Comparison of ENCODE assay signal across 26 cellular contexts in the genomic region with DNA sequence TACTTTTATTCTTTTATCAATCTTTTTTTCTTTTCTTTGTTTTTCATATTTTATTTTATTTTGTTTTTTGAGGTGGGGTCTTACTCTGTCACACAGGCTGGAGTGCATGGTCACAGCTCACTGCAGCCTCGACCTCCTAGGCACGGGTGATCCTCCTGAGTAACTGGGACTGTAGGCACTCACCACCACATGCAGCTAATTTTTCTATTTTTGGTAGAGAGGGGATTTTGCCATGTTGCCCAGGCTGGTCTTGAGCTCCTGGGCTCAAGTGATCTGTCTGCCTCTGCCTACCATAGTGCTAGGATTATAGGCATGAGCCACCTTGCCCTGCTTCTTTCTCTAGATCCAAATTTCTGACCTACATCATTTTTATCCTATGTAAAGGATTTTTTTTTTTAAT.
DNase-seq lines count a peak whose midpoint lies in the region; FAIRE-seq and TF ChIP-seq lines count a peak whose summit lies in the region.
"Had no signal": no experiment of that assay in that cellular context is flagged by ENCODE, and none has a peak within 500 bp of the region (broad histone marks: within the 10 kb centered on the region; RNA-seq: fewer than 3 reads in every experiment).

No MANE protein-coding gene starts in this region.

- H3K4me2 ChIP-seq in KMS-11 = peak overlapping the region; percentile 74
- H3K4me2 ChIP-seq: SK-N-SH had no signal

- H2AFZ ChIP-seq in KMS-11 (ENCODE audit: low read depth) = no peak overlapping the region

- H3K4me3 ChIP-seq in KMS-11 (IDR thresholded peaks at IDR 0.05; ENCODE audit: insufficient read depth, low read depth, low read length) = no peak overlapping the region
- no peak overlapping the region for H3K4me3 ChIP-seq in WERI-Rb-1 (ENCODE audit: low read depth, low read length)
- H3K4me3 ChIP-seq in effector memory CD4-positive, alpha-beta T cell (ENCODE audit: insufficient read depth, low read depth, low read length, poor library complexity, severe bottlenecking) = no peak overlapping the region
- H3K4me3 ChIP-seq: breast epithelium, psoas muscle, sigmoid colon, testis had no signal

- DNase-seq in GM12891 (ENCODE audit: insufficient read length, low spot score) = no peak
- no peak for DNase-seq in GM19239 (ENCODE audit: insufficient read length, low spot score)
- no peak for DNase-seq in WERI-Rb-1
- no peak for DNase-seq in effector memory CD4-positive, alpha-beta T cell
- no peak for DNase-seq in stimulated activated CD4-positive, alpha-beta T cell treated with anti-CD3 and anti-CD28 coated beads, Interleukin-4, amount 100 ng/mL, for 4 hours
- DNase-seq in SHP77 (lab: John Stamatoyannopoulos, UW) = no peak
- DNase-seq: ACHN; activated CD4-positive, alpha-beta T cell treated with anti-CD3 and anti-CD28 coated beads for 36 hours; activated CD8-positive, alpha-beta T cell treated with anti-CD3 and anti-CD28 coated beads, Interleukin-2, amount 10 ng/mL, durations not matched to agents 7 days and 5 days; BE2C; CD8-positive, alpha-beta memory T cell; DMS53; KBM-7; kidney; naive thymus-derived CD8-positive, alpha-beta T cell; NCI-H1436 treated with DMSO at 0.1 percent for 48 hours; NCI-H510A treated with DMSO at 0.1 percent for 48 hours; nucleus accumbens; psoas muscle; sigmoid colon; SK-N-SH; stimulated activated naive CD8-positive, alpha-beta T cell treated with anti-CD3 and anti-CD28 coated beads, Interleukin-15, Interleukin-2, amounts not matched to agents 100 U/mL and 50 U/mL, for 24 hours; T-helper 17 cell; testis had no signal

- H3K79me2 ChIP-seq in KMS-11 (ENCODE audit: insufficient read depth, low read depth) = peaks cover 16% of the 10 kb centered on the region

- H4K20me1 ChIP-seq in KMS-11 (ENCODE audit: insufficient read depth) = no peaks in the 10 kb centered on the region

- H3K9me3 ChIP-seq in WERI-Rb-1 (ENCODE audit: severe bottlenecking) = no peaks in the 10 kb centered on the region
- H3K9me3 ChIP-seq in effector memory CD4-positive, alpha-beta T cell (ENCODE audit: control insufficient read depth, low read length) = no peaks in the 10 kb centered on the region
- H3K9me3 ChIP-seq: BE2C, breast epithelium, psoas muscle, sigmoid colon, SK-N-SH, testis had no signal

- H3K4me1 ChIP-seq in KMS-11 (ENCODE audit: low read depth, poor library complexity, severe bottlenecking) = peaks cover 47% of the 10 kb centered on the region
- H3K4me1 ChIP-seq in effector memory CD4-positive, alpha-beta T cell (ENCODE audit: control insufficient read depth, insufficient read depth, low read length, poor library complexity, severe bottlenecking) = peaks cover 7% of the 10 kb centered on the region
- H3K4me1 ChIP-seq: breast epithelium, psoas muscle, sigmoid colon, testis had no signal

- no peaks in the 10 kb centered on the region for H3K36me3 ChIP-seq in KMS-11 (ENCODE audit: insufficient read depth)
- no peaks in the 10 kb centered on the region for H3K36me3 ChIP-seq in WERI-Rb-1
- H3K36me3 ChIP-seq in effector memory CD4-positive, alpha-beta T cell (ENCODE audit: control insufficient read depth, insufficient read depth, low read length) = no peaks in the 10 kb centered on the region
- H3K36me3 ChIP-seq: BE2C, breast epithelium, sigmoid colon had no signal

- H3K27me3 ChIP-seq in KMS-11 (ENCODE audit: insufficient read depth, low read depth) (no peaks in the 10 kb centered on the region), WERI-Rb-1 (ENCODE audit: insufficient read depth, low read depth, severe bottlenecking) (no peaks in the 10 kb centered on the region)
- no peaks in the 10 kb centered on the region for H3K27me3 ChIP-seq in effector memory CD4-positive, alpha-beta T cell (replicated peaks; ENCODE audit: control insufficient read depth, insufficient read depth, low read length, poor library complexity, severe bottlenecking)
- H3K27me3 ChIP-seq: BE2C, breast epithelium, sigmoid colon, testis had no signal

- H3K9ac ChIP-seq in KMS-11 = no peak overlapping the region
- H3K9ac ChIP-seq: SK-N-SH had no signal

- TF ChIP-seq CTCF in KMS-11 (conservative IDR thresholded peaks at IDR 0.05; ENCODE audit: low read depth, low read length) (no peak), WERI-Rb-1 (IDR thresholded peaks at IDR 0.05; ENCODE audit: low read depth, low read length) (no peak)

- TF ChIP-seq POLR2A in GM12891 (IDR thresholded peaks at IDR 0.05; ENCODE audit: low read depth, low read length) = no peak

- FAIRE-seq in GM12891 (lab: Jason Lieb, UNC) (peak; percentile 56), GM19239 (lab: Jason Lieb, UNC) (peak; percentile 35)

- no peak overlapping the region; the same call in 1 of the 2 replicates for H3K27ac ChIP-seq in KMS-11
- peak overlapping the region; percentile 57 for H3K27ac ChIP-seq in WERI-Rb-1
- no peak overlapping the region for H3K27ac ChIP-seq in effector memory CD4-positive, alpha-beta T cell (ENCODE audit: insufficient read depth, low read length, poor library complexity, severe bottlenecking)
- H3K27ac ChIP-seq: breast epithelium, psoas muscle, sigmoid colon, testis had no signal

TF ChIP-seq in GM12891, 5 proteins besides CTCF, POLR2A, EP300 and RAD21:
- no peak for TF ChIP-seq PAX5 (IDR thresholded peaks at IDR 0.05; ENCODE audit: insufficient read depth, low read length, severe bottlenecking)
- no peak for TF ChIP-seq POU2F2 (IDR thresholded peaks at IDR 0.05; ENCODE audit: low read depth, low read length)
- no peak for TF ChIP-seq TAF1 (IDR thresholded peaks at IDR 0.05; ENCODE audit: low read depth, low read length)
- no peak for TF ChIP-seq POLR2AphosphoS5 (IDR thresholded peaks at IDR 0.05; ENCODE audit: low read depth, low read length)
- TF ChIP-seq SPI1 (IDR thresholded peaks at IDR 0.05; ENCODE audit: low read depth, low read length) = no peak
